1 cellular context compared by ENCODE assay signal in genomic region chr1:178544531-178544930, GRCh38.
TF ChIP-seq lines count a peak whose summit lies in the region.

No MANE protein-coding gene starts in this region.

TF ChIP-seq in HepG2, 621 proteins besides CTCF, POLR2A, EP300 and RAD21:
- TF ChIP-seq ZNF256 (CRISPR knock-in tag; conservative IDR thresholded peaks at IDR 0.05), result no peak
- TF ChIP-seq CBFB (CRISPR knock-in tag; IDR thresholded peaks at IDR 0.05), result no peak
- TF ChIP-seq GTF3A (CRISPR knock-in tag; conservative IDR thresholded peaks at IDR 0.05), result no peak
- no peak for TF ChIP-seq SP1 (IDR thresholded peaks at IDR 0.05)
- TF ChIP-seq SP1 (CRISPR knock-in tag; IDR thresholded peaks at IDR 0.05), result no peak
- no peak for TF ChIP-seq ZGPAT (CRISPR knock-in tag; IDR thresholded peaks at IDR 0.05)
- TF ChIP-seq REL (CRISPR knock-in tag; conservative IDR thresholded peaks at IDR 0.05), result no peak
- no peak for TF ChIP-seq HDAC1 (CRISPR knock-in tag; IDR thresholded peaks at IDR 0.05)
- TF ChIP-seq ZNF205 (CRISPR knock-in tag; IDR thresholded peaks at IDR 0.05), result no peak
- no peak for TF ChIP-seq AHDC1 (CRISPR knock-in tag; IDR thresholded peaks at IDR 0.05; ENCODE audit: borderline replicate concordance)
- TF ChIP-seq MAFK (conservative IDR thresholded peaks at IDR 0.05 in 1 of 2, IDR thresholded peaks at IDR 0.05 in 1 of 2; ENCODE audit: low read length in 2 of 2), result no peak
- TF ChIP-seq CHCHD3 (CRISPR knock-in tag; IDR thresholded peaks at IDR 0.05), result no peak
- TF ChIP-seq CREB3 (CRISPR knock-in tag; IDR thresholded peaks at IDR 0.05), result no peak
- TF ChIP-seq ZNF431 (CRISPR knock-in tag; IDR thresholded peaks at IDR 0.05; ENCODE audit: borderline replicate concordance, low read depth), result no peak
- TF ChIP-seq SALL2 (CRISPR knock-in tag; IDR thresholded peaks at IDR 0.05), result no peak
- TF ChIP-seq ZBTB38 (CRISPR knock-in tag; IDR thresholded peaks at IDR 0.05), result no peak
TF ChIP-seq in HepG2: peak in this region for 0.
